ENCODE assay signal across 24 cellular contexts in genomic region chr5:173845321-173845720, GRCh38.
"Had no signal": no experiment of that assay in that cellular context is flagged by ENCODE, and none has a peak within 500 bp of the region (broad histone marks: within the 10 kb centered on the region; RNA-seq: fewer than 3 reads in every experiment).

No MANE protein-coding gene starts in this region.

- H3K27ac ChIP-seq: KMS-11, PC-9, Peyer's patch, SJCRH30 had no signal

- H3K4me2 ChIP-seq: KMS-11, PC-9 had no signal

- DNase-seq: IMR-90, Kasumi-1, MV-4-11, NCI-H1048, NCI-H1105, NCI-H1436, NCI-H187, NCI-H2029, NCI-H2081 treated with DMSO at 0.1 percent for 48 hours, NCI-H2171, NCI-H226, NCI-H446, NCI-H510A, NCI-H524 treated with DMSO at 0.1 percent for 48 hours, NCI-H69, NCI-H774, OCI-M1, PC-9, Peyer's patch, SHP77 treated with DMSO at 0.1 percent for 48 hours, SJCRH30 had no signal

- FAIRE-seq: HepG2 had no signal

- H3K27me3 ChIP-seq: Peyer's patch, SJCRH30 had no signal

- H3K4me3 ChIP-seq: PC-9, Peyer's patch, SJCRH30 had no signal

- H2AFZ ChIP-seq: PC-9 had no signal

- H3K9ac ChIP-seq: KMS-11 had no signal

- H3K36me3 ChIP-seq: Peyer's patch, SJCRH30 had no signal

- H3K4me1 ChIP-seq: SJCRH30 had no signal

- ATAC-seq: HepG2, Right ventricle myocardium inferior had no signal
